11 cellular contexts compared by ENCODE assay signal in the genomic region with DNA sequence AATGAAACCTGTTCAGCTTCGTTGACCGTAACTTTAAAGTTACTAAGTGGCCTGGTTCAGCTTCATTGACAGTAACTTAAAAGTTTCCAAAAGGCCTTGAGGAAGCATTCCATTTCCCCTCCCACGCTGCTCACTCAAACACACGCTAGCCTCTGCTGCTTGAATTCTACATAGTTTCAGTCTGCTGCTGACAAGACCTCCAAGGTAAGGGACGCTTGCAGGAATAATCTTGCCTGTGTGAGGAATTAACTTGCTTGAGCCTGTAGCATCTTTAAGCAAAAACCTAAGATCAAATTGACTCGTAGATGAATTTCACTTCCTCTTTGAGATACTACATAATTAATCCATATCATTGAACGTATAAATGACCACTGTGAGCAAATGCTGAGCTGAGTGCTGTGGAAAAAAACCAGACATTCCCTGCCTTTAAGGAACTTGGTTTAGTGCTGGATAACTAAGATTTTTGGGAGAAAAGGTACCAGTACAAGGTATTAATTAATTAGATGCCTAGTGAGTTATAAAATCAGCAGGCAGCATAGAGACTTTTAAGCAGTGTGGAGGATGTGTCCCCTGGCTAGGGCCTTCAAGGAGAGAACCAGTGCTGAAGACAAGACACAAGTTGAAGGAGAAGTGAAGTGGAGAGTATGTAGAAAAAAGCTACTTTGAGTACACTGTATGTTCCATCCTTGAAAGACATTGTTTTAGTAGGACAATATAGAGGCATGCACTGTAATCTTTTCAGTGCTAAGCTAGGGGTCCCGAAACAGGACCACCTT. TPM values are rescaled to one million over a fixed set of nuclear protein-coding genes. Genes with fewer than 3 reads are reported as not detected.
A peak's percentile ranks its signal among the peaks of the same experiment; 100 is the strongest.
DNase-seq lines count a peak whose midpoint lies in the region; ATAC-seq and TF ChIP-seq lines count a peak whose summit lies in the region.
"Had no signal": no experiment of that assay in that cellular context is flagged by ENCODE, and none has a peak within 500 bp of the region (broad histone marks: within the 10 kb centered on the region; RNA-seq: fewer than 3 reads in every experiment).

No MANE protein-coding gene starts in this region.

- no peaks in the 10 kb centered on the region for H3F3A ChIP-seq in PC-3 (ENCODE audit: low read length, unreplicated experiment)

- no peaks in the 10 kb centered on the region for H4K20me1 ChIP-seq in PC-3 (ENCODE audit: low read length)

- BruUV-seq in A673 (replicated peaks; lab: Mats Ljungman, UMichigan): no TSS peak
- BruUV-seq in PC-3 (replicated peaks; lab: Mats Ljungman, UMichigan): no TSS peak

- H3K27me3 ChIP-seq in left ventricle myocardium inferior (ENCODE audit: low read depth): no peaks in the 10 kb centered on the region
- no peaks in the 10 kb centered on the region for H3K27me3 ChIP-seq in right atrium auricular region
- no peaks in the 10 kb centered on the region for H3K27me3 ChIP-seq in esophagus (ENCODE audit: control insufficient read depth in 1 of 2, insufficient read depth in 2 of 2, low read length in 2 of 2)
- H3K27me3 ChIP-seq in A673 (replicated peaks; ENCODE audit: insufficient read depth, low read depth, low read length, poor library complexity): no peaks in the 10 kb centered on the region
- no peaks in the 10 kb centered on the region for H3K27me3 ChIP-seq in PC-3 (ENCODE audit: low read length)
- H3K27me3 ChIP-seq: heart right ventricle had no signal

- H3K79me2 ChIP-seq in PC-3 (ENCODE audit: low read length): peaks cover 34% of the 10 kb centered on the region; the same call in 1 of the 2 replicates

- POLR2A ChIA-PET in A673 (lab: Charles Lee; ENCODE audit: low non-redundant PET) (interaction anchor here (0.6 kb wide), 1 partner anchor 16 kb away, joined by 3 read pairs; no protein-coding TSS in a partner anchor), PC-3 (lab: Charles Lee; ENCODE audit: unreplicated experiment) (no interaction called here)

- H3K27ac ChIP-seq in left ventricle myocardium inferior (replicated peaks): peak overlapping the region; percentile 16
- no peak overlapping the region for H3K27ac ChIP-seq in right atrium auricular region
- peak overlapping the region; percentile 13 to 36 for H3K27ac ChIP-seq in esophagus (ENCODE audit: low read depth in 2 of 2, low read length in 1 of 2)
- H3K27ac ChIP-seq in A673 (ENCODE audit: low read depth, low read length, poor library complexity, severe bottlenecking): no peak overlapping the region
- no peak overlapping the region for H3K27ac ChIP-seq in PC-3 (ENCODE audit: low read length)

- 37 to 55% methylated on average over 8 of the region's 8 CpGs for WGBS in esophagus, 2 donors

- H3K9me3 ChIP-seq in left ventricle myocardium inferior (replicated peaks): no peaks in the 10 kb centered on the region
- no peaks in the 10 kb centered on the region for H3K9me3 ChIP-seq in right atrium auricular region
- H3K9me3 ChIP-seq in esophagus (ENCODE audit: control insufficient read depth in 2 of 2, insufficient read depth in 1 of 2, low read depth in 1 of 2, low read length in 1 of 2): no peaks in the 10 kb centered on the region
- H3K9me3 ChIP-seq in A673 (ENCODE audit: low read depth, low read length, poor library complexity, severe bottlenecking): no peaks in the 10 kb centered on the region
- H3K9me3 ChIP-seq in PC-3 (ENCODE audit: low read length): no peaks in the 10 kb centered on the region
- H3K9me3 ChIP-seq: heart right ventricle had no signal

- H3K4me3 ChIP-seq in left ventricle myocardium inferior (no peak overlapping the region), right atrium auricular region (no peak overlapping the region), esophagus (ENCODE audit: low read depth in 1 of 2, low read length in 2 of 2) (no peak overlapping the region), A673 (ENCODE audit: low read depth, low read length, poor library complexity, severe bottlenecking) (no peak overlapping the region), PC-3 (ENCODE audit: low read length) (no peak overlapping the region)
- H3K4me3 ChIP-seq: heart right ventricle had no signal

- H3K36me3 ChIP-seq in left ventricle myocardium inferior: peaks cover 28% of the 10 kb centered on the region
- H3K36me3 ChIP-seq in right atrium auricular region: peaks cover 14% of the 10 kb centered on the region
- no peaks in the 10 kb centered on the region for H3K36me3 ChIP-seq in esophagus (ENCODE audit: control insufficient read depth in 2 of 2, insufficient read depth in 2 of 2, low read length in 1 of 2)
- no peaks in the 10 kb centered on the region for H3K36me3 ChIP-seq in A673 (ENCODE audit: insufficient read depth, low read length, poor library complexity, severe bottlenecking)
- peaks cover 3% of the 10 kb centered on the region; the same call in 1 of the 2 replicates for H3K36me3 ChIP-seq in PC-3 (ENCODE audit: low read depth, low read length)

- H3K4me1 ChIP-seq in left ventricle myocardium inferior (peaks cover 22% of the 10 kb centered on the region), right atrium auricular region (peaks cover 0 to 13% of the 10 kb centered on the region in 2 donors), esophagus (ENCODE audit: control insufficient read depth in 2 of 2, insufficient read depth in 2 of 2, low read length in 1 of 2) (peaks cover 0 to 4% of the 10 kb centered on the region in 2 donors), A673 (ENCODE audit: insufficient read depth, low read length, poor library complexity, severe bottlenecking) (no peaks in the 10 kb centered on the region), PC-3 (ENCODE audit: insufficient read depth, low read length) (no peaks in the 10 kb centered on the region)

- ATAC-seq in HG03108 (IDR thresholded peaks at IDR 0.05; ENCODE audit: unreplicated experiment) (peak; percentile 73), PC-3 (no peak)

- CTCF ChIA-PET in A673 (lab: Charles Lee): no interaction called here
- CTCF ChIA-PET in PC-3 (lab: Charles Lee): no interaction called here

- no peak overlapping the region for H3K4me2 ChIP-seq in PC-3 (ENCODE audit: low read length)

- H3K9me2 ChIP-seq in PC-3 (replicated peaks; ENCODE audit: low read length): no peaks in the 10 kb centered on the region

- no peak for DNase-seq in left ventricle myocardium inferior
- DNase-seq in right atrium auricular region (ENCODE audit: low spot score): no peak
- no peak for DNase-seq in A673 (ENCODE audit: low spot score)
- no peak for DNase-seq in inferior parietal cortex (ENCODE audit: extremely low spot score)
- no peak for DNase-seq in activated CD8-positive, alpha-beta memory T cell treated with anti-CD3 and anti-CD28 coated beads, Interleukin-2, amount 50 U/mL, for 4 hours
- no peak for DNase-seq in PC-3
- DNase-seq: activated CD4-positive, alpha-beta T cell treated with anti-CD3 and anti-CD28 coated beads, Interleukin-2, amount 10 ng/mL, durations not matched to agents 24 days and 14 days; stimulated activated CD4-positive, alpha-beta T cell treated with anti-CD3 and anti-CD28 coated beads, Interleukin-4, amount 100 ng/mL, for 24 hours had no signal

- no peak overlapping the region for H3K9ac ChIP-seq in PC-3 (ENCODE audit: low read length)

- TF ChIP-seq CTCF in left ventricle myocardium inferior (IDR thresholded peaks at IDR 0.05; ENCODE audit: borderline replicate concordance): no peak
- TF ChIP-seq CTCF in right atrium auricular region (IDR thresholded peaks at IDR 0.05): no peak
- no peak for TF ChIP-seq CTCF in A673 (conservative IDR thresholded peaks at IDR 0.05; ENCODE audit: low read depth, low read length)
- TF ChIP-seq CTCF in PC-3 (conservative IDR thresholded peaks at IDR 0.05; ENCODE audit: low read depth, low read length): no peak

- intact Hi-C loops in left ventricle myocardium inferior (cut with micrococcal nuclease) (no loop called here), A673 (cut with micrococcal nuclease; ENCODE audit: unreplicated experiment) (no loop called here), PC-3 (cut with micrococcal nuclease) (no loop called here)

- H2AFZ ChIP-seq in PC-3 (ENCODE audit: low read length): no peak overlapping the region

RNA-seq across cellular contexts. Expression of gene GRAMD2B, which starts 39.2 kb away (rescaled TPM):
- total RNA-seq in left ventricle myocardium inferior: 24.6 TPM
- 10 to 100 TPM; 41.1 to 45.0 TPM for total RNA-seq in right atrium auricular region
- 10 to 100 TPM in 1 of 2 donors, 1 to 10 TPM in 1; 6.0 to 10.9 TPM for polyA plus RNA-seq in esophagus
- total RNA-seq in A673 (2021): 2.1 and 2.6 TPM in 2 replicates
- 33.6 and 38.8 TPM in 2 replicates for total RNA-seq in PC-3 (2014; rRNA removed)

Comparison
In these comparisons a context has a peak if more than half of its experiments do, and no peak if none do; other contexts are left out.
1. H3K27ac ChIP-seq: peak in left ventricle myocardium inferior (single experiment) and esophagus (2 of 2); none in right atrium auricular region (0 of 2), A673 (single experiment) and PC-3 (single experiment).